In genomic region chr5:110623875-110624274, GRCh38 we compare ENCODE assay signal across 14 cellular contexts.
"Had no signal": no experiment of that assay in that cellular context is flagged by ENCODE, and none has a peak within 500 bp of the region (broad histone marks: within the 10 kb centered on the region; RNA-seq: fewer than 3 reads in every experiment).

No MANE protein-coding gene starts in this region.

- H3K4me3 ChIP-seq: ascending aorta, thoracic aorta had no signal

- H3K4me1 ChIP-seq: ascending aorta had no signal

- H3K27ac ChIP-seq: ascending aorta, thoracic aorta had no signal

- H3K9me3 ChIP-seq: ascending aorta, thoracic aorta had no signal

- ATAC-seq: activated CD8-positive, alpha-beta T cell treated with anti-CD3 and anti-CD28 coated beads for 36 hours; activated T-cell treated with anti-CD3 and anti-CD28 coated beads, Interleukin-2, amount 50 U/mL, for 72 hours; left ventricle myocardium superior; stimulated activated naive CD8-positive, alpha-beta T cell treated with anti-CD3 and anti-CD28 coated beads, Interleukin-15, amount 100 ng/mL, for 72 hours had no signal

- H3K36me3 ChIP-seq: ascending aorta, thoracic aorta had no signal

- H3K27me3 ChIP-seq: ascending aorta had no signal

- DNase-seq: activated CD4-positive, alpha-beta T cell treated with anti-CD3 and anti-CD28 coated beads for 4 hours; activated CD8-positive, alpha-beta memory T cell treated with anti-CD3 and anti-CD28 coated beads, Interleukin-2, amount 50 U/mL, for 4 hours; activated CD8-positive, alpha-beta T cell treated with anti-CD3 and anti-CD28 coated beads for 36 hours; activated gamma-delta T cell treated with Interleukin-2 at 50 U/mL for 16 hours; activated naive CD8-positive, alpha-beta T cell treated with anti-CD3 and anti-CD28 coated beads for 36 hours; activated T-cell treated with anti-CD3 and anti-CD28 coated beads, Interleukin-2, amount 50 U/mL, for 72 hours; caudate nucleus; left ventricle myocardium superior; mesenchymal stem cell; nephron progenitor cell; stimulated activated CD4-positive, alpha-beta T cell treated with anti-CD3 and anti-CD28 coated beads, Interleukin-4, amount 100 ng/mL, for 4 hours; stimulated activated naive CD8-positive, alpha-beta T cell treated with anti-CD3 and anti-CD28 coated beads, Interleukin-15, amount 100 ng/mL, for 72 hours had no signal
